In the genomic region with DNA sequence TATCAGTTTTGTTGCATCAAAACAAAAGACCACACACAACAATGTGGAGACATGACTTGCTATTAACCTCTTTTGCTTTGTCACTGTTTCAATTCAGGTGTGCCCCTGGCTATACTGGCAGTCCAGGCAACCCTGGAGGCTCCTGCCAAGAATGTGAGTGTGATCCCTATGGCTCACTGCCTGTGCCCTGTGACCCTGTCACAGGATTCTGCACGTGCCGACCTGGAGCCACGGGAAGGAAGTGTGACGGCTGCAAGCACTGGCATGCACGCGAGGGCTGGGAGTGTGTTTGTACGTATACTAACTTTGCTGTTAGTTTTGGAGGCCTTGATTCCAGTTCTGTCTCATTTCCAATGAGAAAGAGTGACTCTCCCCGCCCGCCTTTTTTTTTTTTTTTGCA, we compare ENCODE assay signal across 16 cellular contexts.
DNase-seq lines count a peak whose midpoint lies in the region; ATAC-seq and TF ChIP-seq lines count a peak whose summit lies in the region.
"Had no signal": no experiment of that assay in that cellular context is flagged by ENCODE, and none has a peak within 500 bp of the region (broad histone marks: within the 10 kb centered on the region; RNA-seq: fewer than 3 reads in every experiment).

No MANE protein-coding gene starts in this region.

- H3K27me3 ChIP-seq in heart right ventricle: no peaks in the 10 kb centered on the region
- no peaks in the 10 kb centered on the region for H3K27me3 ChIP-seq in neuronal stem cell (ENCODE audit: control insufficient read depth in 3 of 3, insufficient read depth in 3 of 3, low read depth in 1 of 3, low read length in 3 of 3)
- H3K27me3 ChIP-seq: BLaER1 treated with 17β-estradiol and CSF1 and Interleukin-3, amounts not matched to agents 10 nM and 100 nM; left lung; tibial artery had no signal

- in situ Hi-C loops in Caki2 (cut with HindIII; ENCODE audit: low pct_unique_long_range_greater_than_20kb, low sequenced_read_pairs) (no loop called here), SK-MEL-5 (cut with HindIII; ENCODE audit: low pct_unique_long_range_greater_than_20kb, low sequenced_read_pairs) (no loop called here)

- H3K27ac ChIP-seq in heart right ventricle: peak overlapping the region in 7 of 10 donors; percentile 10 to 65 (median 56)
- H3K27ac ChIP-seq in neuronal stem cell (replicated peaks; ENCODE audit: low read length): no peak overlapping the region
- H3K27ac ChIP-seq: BLaER1 treated with 17β-estradiol and CSF1 and Interleukin-3, amounts not matched to agents 10 nM and 100 nM; HL-60; left lung; parathyroid adenoma; tibial artery had no signal

- H3K36me3 ChIP-seq in heart right ventricle (peaks cover 0 to 80% (median 4%) of the 10 kb centered on the region in 9 donors), neuronal stem cell (replicated peaks in 1 of 2; ENCODE audit: control insufficient read depth in 2 of 2, insufficient read depth in 2 of 2, low read length in 2 of 2) (no peaks in the 10 kb centered on the region)
- H3K36me3 ChIP-seq: BLaER1 treated with 17β-estradiol and CSF1 and Interleukin-3, amounts not matched to agents 10 nM and 100 nM; left lung; tibial artery had no signal

- peak overlapping the region; percentile 68 for H2AK5ac ChIP-seq in neuronal stem cell (ENCODE audit: low read depth, low read length)

- H3K9me3 ChIP-seq in heart right ventricle (no peaks in the 10 kb centered on the region), neuronal stem cell (replicated peaks in 1 of 2; ENCODE audit: control insufficient read depth in 2 of 2, insufficient read depth in 1 of 2, low read depth in 1 of 2, low read length in 2 of 2) (no peaks in the 10 kb centered on the region)
- H3K9me3 ChIP-seq: BLaER1 treated with 17β-estradiol and CSF1 and Interleukin-3, amounts not matched to agents 10 nM and 100 nM; left lung; tibial artery had no signal

- intact Hi-C loops in heart right ventricle (cut with DNase I): no loop called here

- WGBS in heart right ventricle, 2 donors: 44 to 46% methylated on average over 9 of the region's 9 CpGs
- no CpG with 5 or more reads among the region's 9 CpGs for WGBS in neuronal stem cell (ENCODE audit: extremely low coverage in 2 of 2, insufficient read length in 2 of 2, insufficient replicate concordance in 1 of 2), 2 donors

- H4K91ac ChIP-seq in neuronal stem cell (ENCODE audit: low read depth, low read length, poor library complexity): no peak overlapping the region

- H3K79me1 ChIP-seq in neuronal stem cell (ENCODE audit: low read depth, low read length): peaks cover 2% of the 10 kb centered on the region

- peak overlapping the region; percentile 59 for H3K18ac ChIP-seq in neuronal stem cell (ENCODE audit: low read length)

- no peak overlapping the region for H2AFZ ChIP-seq in neuronal stem cell (ENCODE audit: low read length)
- H2AFZ ChIP-seq: parathyroid adenoma had no signal

- no peak overlapping the region for H2BK5ac ChIP-seq in neuronal stem cell (ENCODE audit: low read length)

- DNase-seq in Caki2 (ENCODE audit: low read depth) (peak; percentile 79), SK-MEL-5 (ENCODE audit: low read depth, low spot score) (peak; percentile 42), heart right ventricle (peak; percentile 32 to 48), neuronal stem cell (ENCODE audit: low spot score) (no peak), NCI-H2081 (lab: John Stamatoyannopoulos, UW) (no peak), T-helper 1 cell (no peak)
- DNase-seq: effector CD8-positive, alpha-beta T cell; NCI-H1105; tibial artery had no signal

- H3K4me3 ChIP-seq in heart right ventricle (no peak overlapping the region), neuronal stem cell (ENCODE audit: low read length in 2 of 2) (no peak overlapping the region)
- H3K4me3 ChIP-seq: BLaER1 treated with 17β-estradiol and CSF1 and Interleukin-3, amounts not matched to agents 10 nM and 100 nM; left lung; tibial artery had no signal

- H4K8ac ChIP-seq in neuronal stem cell (ENCODE audit: low read depth, low read length): no peak overlapping the region

- H3K4me2 ChIP-seq in neuronal stem cell (ENCODE audit: insufficient read depth, low read length, poor library complexity, severe bottlenecking): no peak overlapping the region
- H3K4me2 ChIP-seq: BLaER1 treated with 17β-estradiol and CSF1 and Interleukin-3, amounts not matched to agents 10 nM and 100 nM had no signal

- peak overlapping the region; percentile 65 for H3K23ac ChIP-seq in neuronal stem cell (ENCODE audit: low read depth, low read length, poor library complexity)

- H2BK12ac ChIP-seq in neuronal stem cell (ENCODE audit: low read length): no peak overlapping the region

- ATAC-seq in heart right ventricle (peak in 7 of 8 donors; percentile 55 to 85 (median 77)), HG02870 (IDR thresholded peaks at IDR 0.05; ENCODE audit: unreplicated experiment) (no peak), HG03196 (IDR thresholded peaks at IDR 0.05; ENCODE audit: unreplicated experiment) (no peak)
- ATAC-seq: left lung; stimulated activated effector memory CD8-positive, alpha-beta T cell treated with anti-CD3 and anti-CD28 coated beads, Interleukin-12 subunit alpha, Interleukin-12 subunit beta, amount 100 ng/mL, for 72 hours had no signal

- H2BK15ac ChIP-seq in neuronal stem cell (ENCODE audit: low read length): no peak overlapping the region

- H3K4ac ChIP-seq in neuronal stem cell (ENCODE audit: low read length): no peak overlapping the region

- H3K9ac ChIP-seq in neuronal stem cell (ENCODE audit: low read depth, low read length, poor library complexity): no peak overlapping the region
- H3K9ac ChIP-seq: BLaER1 treated with 17β-estradiol and CSF1 and Interleukin-3, amounts not matched to agents 10 nM and 100 nM; parathyroid adenoma had no signal

- no peak overlapping the region for H2BK120ac ChIP-seq in neuronal stem cell (ENCODE audit: low read depth, low read length)

- TF ChIP-seq CTCF in heart right ventricle (IDR thresholded peaks at IDR 0.05): no peak

- no peak overlapping the region for H3K14ac ChIP-seq in neuronal stem cell (ENCODE audit: low read length)

- H3K4me1 ChIP-seq in heart right ventricle (peaks cover 0 to 60% (median 37%) of the 10 kb centered on the region in 9 donors), neuronal stem cell (ENCODE audit: control insufficient read depth in 2 of 2, insufficient read depth in 1 of 2, low read depth in 1 of 2, low read length in 2 of 2) (peaks cover 0 to 2% of the 10 kb centered on the region in 2 donors)
- H3K4me1 ChIP-seq: BLaER1 treated with 17β-estradiol and CSF1 and Interleukin-3, amounts not matched to agents 10 nM and 100 nM; left lung; parathyroid adenoma; tibial artery had no signal

Comparison
In these comparisons a context has a peak if more than half of its experiments do, and no peak if none do; other contexts are left out.
1. DNase-seq: peak in Caki2 (single experiment), SK-MEL-5 (single experiment) and heart right ventricle (2 of 2); none in neuronal stem cell (single experiment), NCI-H2081 (0 of 2) and T-helper 1 cell (0 of 5).
2. ATAC-seq: peak in heart right ventricle (7 of 8); none in HG02870 (single experiment) and HG03196 (single experiment).